ENCODE assay signal across 26 cellular contexts in the genomic region with DNA sequence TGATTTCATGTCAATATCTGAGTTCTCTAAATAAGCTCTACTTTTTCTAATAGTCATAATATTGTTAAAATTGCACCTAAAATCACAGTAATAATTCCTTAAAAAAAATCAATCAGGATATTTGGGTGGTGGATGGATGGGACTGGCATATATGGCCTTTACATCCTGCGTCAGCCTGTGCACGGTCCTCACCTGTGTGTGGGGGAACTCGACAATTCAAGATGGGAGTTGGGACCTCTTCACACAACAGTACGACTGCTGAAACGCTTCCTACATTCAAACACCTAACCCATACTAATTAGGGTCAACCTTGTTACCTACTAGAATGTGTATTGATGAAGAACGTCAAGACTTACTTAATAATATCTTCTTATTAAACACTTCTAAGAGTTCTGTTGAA.
"Had no signal": no experiment of that assay in that cellular context is flagged by ENCODE, and none has a peak within 500 bp of the region (broad histone marks: within the 10 kb centered on the region; RNA-seq: fewer than 3 reads in every experiment).

No MANE protein-coding gene starts in this region.

- H3K9me3 ChIP-seq: esophagus squamous epithelium, gastrocnemius medialis, heart right ventricle, left lung, lower lobe of right lung, mucosa of descending colon had no signal

- H3K27ac ChIP-seq: epithelial cell of prostate, esophagus squamous epithelium, gastrocnemius medialis, heart right ventricle, left lung, lower lobe of right lung had no signal

- DNase-seq: cortex of kidney; effector CD8-positive, alpha-beta T cell; effector memory CD8-positive, alpha-beta T cell; endodermal cell; erythroblast; esophagus squamous epithelium; foreskin fibroblast; foreskin melanocyte; gastrocnemius medialis; glutamatergic neuron; head of caudate nucleus; heart right ventricle; hippocampal formation; left cardiac atrium; left lung; left ventricle myocardium superior; lower lobe of right lung; mesenchymal stem cell; mucosa of descending colon; naive B cell; naive thymus-derived CD8-positive, alpha-beta T cell had no signal

- H3K4me3 ChIP-seq: esophagus squamous epithelium, gastrocnemius medialis, heart right ventricle, left lung, lower lobe of right lung, mucosa of descending colon had no signal

- ATAC-seq: effector memory CD8-positive, alpha-beta T cell; esophagus mucosa; gastrocnemius medialis; heart right ventricle; left cardiac atrium; left lung; left ventricle myocardium superior; lower lobe of right lung; mucosa of descending colon; naive thymus-derived CD8-positive, alpha-beta T cell had no signal

- H3K4me1 ChIP-seq: esophagus squamous epithelium, gastrocnemius medialis, heart right ventricle, left lung, lower lobe of right lung had no signal

- H3K27me3 ChIP-seq: esophagus squamous epithelium, gastrocnemius medialis, heart right ventricle, left lung had no signal

- FAIRE-seq: endometrium, islet of Langerhans, keratinocyte had no signal
